In genomic region chr10:74839708-74840107, GRCh38 we compare ENCODE assay signal across 20 cellular contexts.
"Had no signal": no experiment of that assay in that cellular context is flagged by ENCODE, and none has a peak within 500 bp of the region (broad histone marks: within the 10 kb centered on the region; RNA-seq: fewer than 3 reads in every experiment).

No MANE protein-coding gene starts in this region.

- H3K27me3 Mint-ChIP-seq: stimulated activated naive CD8-positive, alpha-beta T cell treated with anti-CD3 and anti-CD28 coated beads, Interleukin-15, Interleukin-2, amounts not matched to agents 100 ng/mL and 50 ng/mL, for 24 hours had no signal

- H3K27ac ChIP-seq: adrenal gland, epithelial cell of prostate, upper lobe of right lung had no signal

- H3K4me3 ChIP-seq: adrenal gland, dorsolateral prefrontal cortex, lung, thoracic aorta, upper lobe of right lung had no signal

- DNase-seq: activated CD8-positive, alpha-beta memory T cell treated with anti-CD3 and anti-CD28 coated beads for 24 hours; activated CD8-positive, alpha-beta memory T cell treated with anti-CD3 and anti-CD28 coated beads, Interleukin-2, amount 50 U/mL, for 48 hours; activated effector memory CD4-positive, alpha-beta T cell treated with anti-CD3 and anti-CD28 coated beads, Interleukin-2, amount 50 U/mL, for 16 hours; activated T-cell treated with anti-CD3 and anti-CD28 coated beads, Interleukin-2, amount 50 U/mL, for 72 hours; adrenal gland; central memory CD4-positive, alpha-beta T cell; dorsolateral prefrontal cortex; endodermal cell; foreskin melanocyte; hypothalamus; islet precursor cell; stimulated activated CD4-positive, alpha-beta T cell treated with anti-CD3 and anti-CD28 coated beads, Interleukin-2, amount 100 ng/mL, for 24 hours; T1000; upper lobe of right lung had no signal

- ATAC-seq: activated naive CD4-positive, alpha-beta T cell treated with anti-CD3 and anti-CD28 coated beads, Interleukin-2, amount 50 U/mL, for 72 hours; activated T-cell treated with anti-CD3 and anti-CD28 coated beads, Interleukin-2, amount 50 U/mL, for 72 hours; upper lobe of right lung had no signal

- H3K27me3 ChIP-seq: adrenal gland, dorsolateral prefrontal cortex, upper lobe of right lung had no signal

- H3K36me3 ChIP-seq: adrenal gland, thoracic aorta had no signal

- H3K9me3 ChIP-seq: adrenal gland, thoracic aorta, upper lobe of right lung had no signal

- H3K4me3 Mint-ChIP-seq: activated T-cell treated with anti-CD3 and anti-CD28 coated beads, Interleukin-2, amount 50 U/mL, for 72 hours; endodermal cell; mesothelial cell of epicardium; stimulated activated naive CD8-positive, alpha-beta T cell treated with anti-CD3 and anti-CD28 coated beads, Interleukin-15, Interleukin-2, amounts not matched to agents 100 ng/mL and 50 ng/mL, for 24 hours had no signal

- H3K27ac Mint-ChIP-seq: activated naive CD4-positive, alpha-beta T cell treated with anti-CD3 and anti-CD28 coated beads, Interleukin-2, amount 50 U/mL, for 72 hours; activated T-cell treated with anti-CD3 and anti-CD28 coated beads, Interleukin-2, amount 50 U/mL, for 72 hours; mesothelial cell of epicardium; stimulated activated naive CD8-positive, alpha-beta T cell treated with anti-CD3 and anti-CD28 coated beads, Interleukin-15, Interleukin-2, amounts not matched to agents 100 ng/mL and 50 ng/mL, for 24 hours had no signal
